In the genomic region with DNA sequence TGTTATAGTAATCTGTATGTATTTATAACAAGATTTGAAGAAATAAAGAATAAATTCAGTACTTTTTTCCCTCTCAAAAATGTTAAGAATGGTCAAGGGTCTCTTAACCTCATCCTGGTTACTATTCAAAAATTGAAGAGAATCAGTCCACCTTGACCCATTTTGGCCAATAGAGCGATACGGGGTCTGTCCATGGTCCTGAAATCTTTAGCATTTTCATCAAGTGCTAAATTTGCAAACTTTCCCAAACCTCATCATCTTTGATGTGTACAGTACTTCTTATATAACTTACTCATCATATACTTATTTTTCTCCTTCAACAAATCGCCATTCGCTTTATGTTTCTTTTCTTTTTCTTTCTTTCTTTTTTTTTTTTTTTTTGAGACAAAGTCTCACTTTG, we compare ENCODE assay signal across 1 cellular context.
TF ChIP-seq lines count a peak whose summit lies in the region.

No MANE protein-coding gene starts in this region.

TF ChIP-seq in HepG2, 621 proteins besides CTCF, POLR2A, EP300 and RAD21 (continued from another document):
- TF ChIP-seq REST (IDR thresholded peaks at IDR 0.05; ENCODE audit: borderline replicate concordance in 1 of 2, low read depth in 1 of 2, low read length in 2 of 2) (peak; percentile 57 to 96), ZEB1 (IDR thresholded peaks at IDR 0.05; ENCODE audit: insufficient replicate concordance, low read depth) (no peak), JARID2 (CRISPR knock-in tag; IDR thresholded peaks at IDR 0.05; ENCODE audit: insufficient replicate concordance) (no peak), ATF7 (IDR thresholded peaks at IDR 0.05) (no peak), ATF7 (CRISPR knock-in tag; IDR thresholded peaks at IDR 0.05) (no peak), TOPORS (CRISPR knock-in tag; IDR thresholded peaks at IDR 0.05) (no peak), ZNF572 (CRISPR knock-in tag; IDR thresholded peaks at IDR 0.05) (no peak), MIER2 (CRISPR knock-in tag; IDR thresholded peaks at IDR 0.05) (peak; percentile 95), ZMYM3 (CRISPR knock-in tag; IDR thresholded peaks at IDR 0.05) (no peak), ZNF563 (CRISPR knock-in tag; IDR thresholded peaks at IDR 0.05) (no peak), ZFP37 (CRISPR knock-in tag; IDR thresholded peaks at IDR 0.05; ENCODE audit: borderline replicate concordance) (no peak), ZNF34 (CRISPR knock-in tag; IDR thresholded peaks at IDR 0.05; ENCODE audit: borderline replicate concordance) (no peak), TGIF2 (CRISPR knock-in tag; IDR thresholded peaks at IDR 0.05) (no peak), KLF6 (CRISPR knock-in tag; IDR thresholded peaks at IDR 0.05) (0 out of 2 replicates have a peak, but pooled peaks have one; percentile 42), ZNF234 (CRISPR knock-in tag; conservative IDR thresholded peaks at IDR 0.05) (no peak), ZNF431 (CRISPR knock-in tag; IDR thresholded peaks at IDR 0.05; ENCODE audit: borderline replicate concordance, low read depth) (no peak), CEBPG (CRISPR knock-in tag; IDR thresholded peaks at IDR 0.05) (no peak), JUNB (CRISPR knock-in tag; IDR thresholded peaks at IDR 0.05; ENCODE audit: borderline replicate concordance) (no peak), CREM (IDR thresholded peaks at IDR 0.05) (no peak), CREM (CRISPR knock-in tag; IDR thresholded peaks at IDR 0.05) (no peak), ZNF33B (CRISPR knock-in tag; IDR thresholded peaks at IDR 0.05) (no peak), ATF7-NPFF (CRISPR knock-in tag; IDR thresholded peaks at IDR 0.05; ENCODE audit: low read depth) (no peak)
- TF ChIP-seq, protein P1, sequence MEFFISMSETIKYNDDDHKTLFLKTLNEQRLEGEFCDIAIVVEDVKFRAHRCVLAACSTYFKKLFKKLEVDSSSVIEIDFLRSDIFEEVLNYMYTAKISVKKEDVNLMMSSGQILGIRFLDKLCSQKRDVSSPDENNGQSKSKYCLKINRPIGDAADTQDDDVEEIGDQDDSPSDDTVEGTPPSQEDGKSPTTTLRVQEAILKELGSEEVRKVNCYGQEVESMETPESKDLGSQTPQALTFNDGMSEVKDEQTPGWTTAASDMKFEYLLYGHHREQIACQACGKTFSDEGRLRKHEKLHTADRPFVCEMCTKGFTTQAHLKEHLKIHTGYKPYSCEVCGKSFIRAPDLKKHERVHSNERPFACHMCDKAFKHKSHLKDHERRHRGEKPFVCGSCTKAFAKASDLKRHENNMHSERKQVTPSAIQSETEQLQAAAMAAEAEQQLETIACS (CRISPR knock-in tag; IDR thresholded peaks at IDR 0.05): no peak
